Comparison of ENCODE assay signal across 8 cellular contexts in the genomic region with DNA sequence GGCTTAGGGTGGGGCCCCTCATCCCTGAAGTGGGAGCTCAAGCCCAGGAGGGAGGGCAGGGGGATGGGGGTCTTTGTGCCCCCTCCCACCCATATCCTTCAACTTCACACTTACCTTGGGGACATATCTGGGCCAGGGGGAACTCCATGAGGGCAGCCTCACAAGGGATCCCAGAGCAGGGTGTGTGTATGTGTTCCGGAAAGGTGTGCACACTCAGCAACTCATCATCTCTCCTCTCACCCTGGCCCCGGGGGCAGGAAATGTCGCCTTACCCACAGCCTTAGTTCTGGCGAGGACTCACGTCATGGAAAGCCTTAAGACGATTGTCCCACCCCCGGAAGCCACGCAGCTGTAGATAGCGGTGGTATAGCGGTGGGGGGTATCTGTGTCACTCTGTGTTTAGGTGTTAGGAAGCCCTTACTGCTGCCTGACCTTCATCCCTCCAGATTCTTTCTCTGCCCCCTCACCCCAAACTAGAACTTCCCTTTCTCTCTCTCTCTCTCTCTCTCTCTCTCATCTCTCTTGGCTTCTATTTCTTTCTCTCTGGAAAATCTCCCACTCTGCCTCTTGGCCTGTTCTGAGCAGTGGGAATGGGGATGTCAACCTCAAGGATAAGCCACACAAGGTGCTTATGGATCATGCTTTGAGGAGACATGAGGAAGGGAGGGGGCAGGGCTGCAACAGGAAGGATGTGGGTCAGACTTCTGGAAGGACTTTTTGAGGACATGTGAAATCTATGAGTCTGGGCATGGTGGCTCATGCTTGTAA. TPM values are rescaled to one million over a fixed set of nuclear protein-coding genes. Genes with fewer than 3 reads are reported as not detected.
DNase-seq lines count a peak whose midpoint lies in the region; ATAC-seq and TF ChIP-seq lines count a peak whose summit lies in the region.

A gene (minus strand): TSS at position 288 of the 768 bp plus-strand sequence. CDS start 140 bp downstream, at position 148.

- H3K36me3 ChIP-seq in DND-41 (ENCODE audit: insufficient read depth, low read length): no peaks in the 10 kb centered on the region

- H3K9me3 ChIP-seq in DND-41 (ENCODE audit: insufficient read depth, low read length, severe bottlenecking): no peaks in the 10 kb centered on the region

- peaks cover 19 to 23% (median 20%) of the 10 kb centered on the region in 3 donors for H3K36me3 Mint-ChIP-seq in immature natural killer cell

- H3K79me2 ChIP-seq in DND-41 (ENCODE audit: insufficient read depth, low read length): no peaks in the 10 kb centered on the region

- peak within 1 kb of the TSS; percentile 6 to 56; a peak in 2 of 4 replicates for H3K4me3 ChIP-seq in DND-41 (ENCODE audit: low read depth in 1 of 2, low read length in 2 of 2)

- TF ChIP-seq CTCF in DND-41 (IDR thresholded peaks at IDR 0.05; ENCODE audit: borderline replicate concordance, extremely low read depth, low read length, poor library complexity, severe bottlenecking): no peak

- H3K9me3 Mint-ChIP-seq in immature natural killer cell: no peaks in the 10 kb centered on the region

- peak within 1 kb of the TSS; percentile 88 for H2AFZ ChIP-seq in DND-41 (ENCODE audit: low read depth, low read length)

- peaks cover 3% of the 10 kb centered on the region for H3K27me3 ChIP-seq in DND-41 (ENCODE audit: insufficient read depth, low read length, poor library complexity)

- H3K27me3 Mint-ChIP-seq in immature natural killer cell (ENCODE audit: low read depth in 3 of 3): peaks cover 24 to 56% (median 55%) of the 10 kb centered on the region in 3 donors

- peak within 1 kb of the TSS; percentile 73 for H3K27ac ChIP-seq in DND-41 (ENCODE audit: low read length)

- H3K4me1 Mint-ChIP-seq in immature natural killer cell: peaks cover 68 to 70% of the 10 kb centered on the region in 2 donors

- H3K4me1 ChIP-seq in DND-41 (ENCODE audit: insufficient read depth, low read length): peaks cover 22% of the 10 kb centered on the region

- ATAC-seq in DND-41 (ENCODE audit: insufficient read depth, low read depth): peak; percentile 99
- peak; percentile 83 for ATAC-seq in GM21786 (IDR thresholded peaks at IDR 0.05; ENCODE audit: unreplicated experiment)

- H3K4me3 Mint-ChIP-seq in immature natural killer cell: peak within 1 kb of the TSS; percentile 84 to 96 (median 94)

- peak within 1 kb of the TSS; percentile 71 for H3K4me2 ChIP-seq in DND-41 (ENCODE audit: insufficient read depth, low read length)

- no peaks in the 10 kb centered on the region for H4K20me1 ChIP-seq in DND-41 (ENCODE audit: insufficient read depth, low read length)

- peak; percentile 92 for DNase-seq in DND-41
- peak; percentile 85 for DNase-seq in OCI-M1 (lab: John Stamatoyannopoulos, UW)
- peak; percentile 86 to 89 for DNase-seq in activated T-helper 1 cell treated with anti-CD3 and anti-CD28 coated beads, Interleukin-2, amount 50 U/mL, for 16 hours (ENCODE audit: low read depth in 1 of 2, low spot score in 1 of 2)
- DNase-seq in immature natural killer cell: peak; percentile 98 to 99 (median 99)
- DNase-seq in stimulated activated CD8-positive, alpha-beta memory T cell treated with anti-CD3 and anti-CD28 coated beads, Interleukin-12 subunit alpha, Interleukin-12 subunit beta, amount 100 ng/mL, for 24 hours (ENCODE audit: extremely low read depth): peak; percentile 95
- DNase-seq in OCI-M2 (lab: John Stamatoyannopoulos, UW; ENCODE audit: unreplicated experiment): no peak
- no peak for DNase-seq in NCI-H510A treated with DMSO at 0.1 percent for 48 hours (lab: John Stamatoyannopoulos, UW)

- peak within 1 kb of the TSS; percentile 98 to 100 (median 100) for H3K27ac Mint-ChIP-seq in immature natural killer cell

- H3K9ac ChIP-seq in DND-41 (ENCODE audit: low read depth, low read length): peak within 1 kb of the TSS; percentile 51

RNA-seq across cellular contexts. Expression of the gene that starts here (rescaled TPM):
- 100 to 1,000 TPM in 1 of 3 donors, 10 to 100 TPM in 2; 76.4 to 139 (median 84.1) TPM for polyA plus RNA-seq in immature natural killer cell

Comparison
In these comparisons a context has a peak if more than half of its experiments do, and no peak if none do; other contexts are left out.
1. DNase-seq: peak in DND-41 (single experiment), OCI-M1 (single experiment), activated T-helper 1 cell treated with anti-CD3 and anti-CD28 coated beads, Interleukin-2, amount 50 U/mL, for 16 hours (2 of 2), immature natural killer cell (3 of 3) and stimulated activated CD8-positive, alpha-beta memory T cell treated with anti-CD3 and anti-CD28 coated beads, Interleukin-12 subunit alpha, Interleukin-12 subunit beta, amount 100 ng/mL, for 24 hours (single experiment); none in OCI-M2 (single experiment) and NCI-H510A treated with DMSO at 0.1 percent for 48 hours (single experiment).